8 cellular contexts compared by ENCODE assay signal in the genomic region with DNA sequence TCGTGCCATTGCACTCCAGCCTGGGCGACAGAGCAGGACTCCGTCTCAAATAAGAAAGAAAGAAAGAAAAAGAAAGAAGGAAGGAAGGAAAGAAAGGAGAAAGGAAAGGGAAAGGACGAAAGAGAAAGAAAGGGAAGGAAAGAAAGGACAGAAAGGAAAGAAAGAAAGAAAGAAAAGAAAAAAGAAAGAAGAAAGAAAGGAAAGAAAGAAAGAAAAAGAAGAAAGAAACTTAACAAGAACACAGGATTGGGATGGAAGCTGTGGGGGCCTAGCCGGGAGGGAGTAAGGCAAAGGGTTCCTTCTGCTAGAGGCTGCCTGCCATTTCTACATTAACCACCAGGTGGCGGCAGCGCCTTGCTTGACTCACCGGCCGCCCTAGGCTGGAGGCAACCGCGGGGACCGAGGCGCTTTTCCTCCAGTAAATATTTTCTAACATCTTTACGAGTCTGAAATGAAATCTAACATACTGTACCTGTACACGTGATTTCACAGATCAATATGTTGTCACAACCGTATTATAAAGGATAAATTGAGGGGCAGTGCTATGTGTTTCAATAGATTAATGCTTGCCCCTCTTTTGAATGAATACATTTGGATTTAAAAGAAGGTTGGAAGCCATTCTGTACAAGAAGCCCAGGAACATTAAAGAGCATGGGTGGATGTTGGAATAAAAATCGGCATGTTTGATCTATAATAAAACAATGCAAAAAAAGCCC. TPM values are rescaled to one million over a fixed set of nuclear protein-coding genes. Genes with fewer than 3 reads are reported as not detected.
DNase-seq lines count a peak whose midpoint lies in the region; ATAC-seq, FAIRE-seq and TF ChIP-seq lines count a peak whose summit lies in the region.

No MANE protein-coding gene starts in this region.

- peak; percentile 95 for TF ChIP-seq CTCF in bronchial epithelial cell (IDR thresholded peaks at IDR 0.05; ENCODE audit: insufficient read depth, low read length, severe bottlenecking)

- DNase-seq in AML-193 (lab: John Stamatoyannopoulos, UW) (peak; percentile 80 to 93), H7 (peak; percentile 98), NCI-H446 treated with DMSO at 0.1 percent for 48 hours (lab: John Stamatoyannopoulos, UW) (peak; percentile 42), bronchial epithelial cell (ENCODE audit: low read depth) (peak; percentile 64), iris pigment epithelial cell (ENCODE audit: low read depth) (peak; percentile 82)
- DNase-seq in stimulated activated CD4-positive, alpha-beta T cell treated with anti-CD3 and anti-CD28 coated beads, Interleukin-15, amount 100 ng/mL, for 48 hours (ENCODE audit: low read depth in 2 of 2), result peak; percentile 76 to 85

- peak; percentile 51 to 57 for ATAC-seq in activated CD4-positive, CD25-positive, alpha-beta regulatory T cell treated with anti-CD3 and anti-CD28 coated beads, Interleukin-2, amount 50 U/mL, for 24 hours
- ATAC-seq in HG02870 (IDR thresholded peaks at IDR 0.05; ENCODE audit: unreplicated experiment), result no peak

- FAIRE-seq in bronchial epithelial cell (lab: Jason Lieb, UNC), result no peak

- peaks cover 3% of the 10 kb centered on the region; the same call in 1 of the 2 replicates for H3K36me3 ChIP-seq in H7 (replicated peaks; ENCODE audit: control insufficient read depth, insufficient read depth, low read length)
- peaks cover 9% of the 10 kb centered on the region for H3K36me3 ChIP-seq in bronchial epithelial cell (ENCODE audit: control insufficient read depth, insufficient read depth, low read length)

- H3K4me3 ChIP-seq in H7 (ENCODE audit: insufficient read depth, low read depth, low read length), result no peak overlapping the region
- H3K4me3 ChIP-seq in bronchial epithelial cell (ENCODE audit: low read depth, low read length), result no peak overlapping the region

- peaks cover 21% of the 10 kb centered on the region for H3K27me3 ChIP-seq in H7 (ENCODE audit: control insufficient read depth, insufficient read depth, low read length)
- H3K27me3 ChIP-seq in bronchial epithelial cell (ENCODE audit: control insufficient read depth, insufficient read depth, low read length), result no peaks in the 10 kb centered on the region

RNA-seq across cellular contexts. Expression of a gene that starts 6.1 kb away (rescaled TPM):
- total RNA-seq in H7 (2014; rRNA removed; shearing (Covaris generic)), result 0.38 and 1.2 TPM in 2 replicates
- total RNA-seq in bronchial epithelial cell, result 0.13 and 0.53 TPM in 2 replicates

RNA-seq across cellular contexts. Expression of a gene that starts 49.5 kb away (rescaled TPM):
- total RNA-seq in H7 (2014; rRNA removed; shearing (Covaris generic)), result 19.3 and 22.1 TPM in 2 replicates
- total RNA-seq in bronchial epithelial cell, result 1.3 and 2.3 TPM in 2 replicates

RNA-seq across cellular contexts. Expression of a gene that starts 59.2 kb away (rescaled TPM):
- 159 and 249 TPM in 2 replicates for total RNA-seq in H7 (2014; rRNA removed; shearing (Covaris generic))
- total RNA-seq in bronchial epithelial cell, result 0.79 and 2.0 TPM in 2 replicates

Comparison
In these comparisons a context has a peak if more than half of its experiments do, and no peak if none do; other contexts are left out.
1. DNase-seq: peak in every context shown above with its lines; median percentile 98 in H7; 86 in AML-193; 82 in iris pigment epithelial cell; 80 in stimulated activated CD4-positive, alpha-beta T cell treated with anti-CD3 and anti-CD28 coated beads, Interleukin-15, amount 100 ng/mL, for 48 hours; 64 in bronchial epithelial cell; 42 in NCI-H446 treated with DMSO at 0.1 percent for 48 hours.
2. RNA of a gene that starts 59.2 kb away (total RNA-seq): 159 to 249 TPM in H7; 0.79 to 2.0 TPM in bronchial epithelial cell; every median in the first group is over 10 times any median in the second.